In genomic region chr3:32842531-32842931, GRCh38 we compare ENCODE assay signal across 8 cellular contexts. TPM values are rescaled to one million over a fixed set of nuclear protein-coding genes. Genes with fewer than 3 reads are reported as not detected.
DNase-seq lines count a peak whose midpoint lies in the region; ATAC-seq, FAIRE-seq and TF ChIP-seq lines count a peak whose summit lies in the region.
"Had no signal": no experiment of that assay in that cellular context is flagged by ENCODE, and none has a peak within 500 bp of the region (broad histone marks: within the 10 kb centered on the region; RNA-seq: fewer than 3 reads in every experiment).

No MANE protein-coding gene starts in this region.

- H4K8ac ChIP-seq in trophoblast cell (ENCODE audit: low read depth, low read length) = no peak overlapping the region

- H3K4me1 ChIP-seq in trophoblast cell (ENCODE audit: control insufficient read depth in 1 of 2, insufficient read depth in 2 of 2, low read length in 2 of 2) (peaks cover 49 to 59% of the 10 kb centered on the region in 2 experiments), small intestine (ENCODE audit: control insufficient read depth in 2 of 2, insufficient read depth in 1 of 2, low read depth in 1 of 2, low read length in 1 of 2) (no peaks in the 10 kb centered on the region)

- no peak overlapping the region for H3K18ac ChIP-seq in trophoblast cell (ENCODE audit: low read length)

- H2BK12ac ChIP-seq in trophoblast cell (ENCODE audit: low read length) = peak overlapping the region; percentile 66

- H2BK5ac ChIP-seq in trophoblast cell (ENCODE audit: low read depth, low read length, poor library complexity) = peak overlapping the region; percentile 33

- H3K14ac ChIP-seq in trophoblast cell (ENCODE audit: low read length) = no peak overlapping the region

- H3K4me2 ChIP-seq in trophoblast cell (ENCODE audit: low read length) = no peak overlapping the region

- H3K9ac ChIP-seq in trophoblast cell (ENCODE audit: low read length) = no peak overlapping the region

- no peak overlapping the region for H3K23ac ChIP-seq in trophoblast cell (ENCODE audit: low read length)

- no peak overlapping the region for H2AK5ac ChIP-seq in trophoblast cell (ENCODE audit: low read length)

- H3K4me3 ChIP-seq in trophoblast cell (ENCODE audit: low read depth, low read length) (no peak overlapping the region), small intestine (ENCODE audit: low read depth in 1 of 2, low read length in 2 of 2) (no peak overlapping the region)

- DNase-seq in GM18507 (ENCODE audit: extremely low spot score, insufficient read length, low read depth) = no peak
- DNase-seq in HT1080 (ENCODE audit: low read depth) = peak; percentile 11
- no peak for DNase-seq in trophoblast cell
- no peak for DNase-seq in small intestine
- DNase-seq in HPDE6-E6E7 (ENCODE audit: extremely low spot score) = no peak
- DNase-seq: T-helper 9 cell had no signal

- H4K91ac ChIP-seq in trophoblast cell (ENCODE audit: low read depth, low read length) = no peak overlapping the region

- no peak overlapping the region for H2BK120ac ChIP-seq in trophoblast cell (ENCODE audit: insufficient read depth, low read length, poor library complexity)

- no peak overlapping the region for H2AFZ ChIP-seq in trophoblast cell (ENCODE audit: insufficient read depth, low read length, poor library complexity)

- H3K27ac ChIP-seq in VCaP (peak overlapping the region; percentile 4; the same call in 1 of the 2 replicates), trophoblast cell (ENCODE audit: low read depth, low read length) (peak overlapping the region; percentile 12), small intestine (ENCODE audit: low read depth in 1 of 2, low read length in 1 of 2) (no peak overlapping the region)

- H3K9me3 ChIP-seq in trophoblast cell (ENCODE audit: insufficient read depth, low read depth, low read length) = no peaks in the 10 kb centered on the region
- no peaks in the 10 kb centered on the region for H3K9me3 ChIP-seq in small intestine (ENCODE audit: control insufficient read depth, low read depth)

- FAIRE-seq in GM18507 (lab: Jason Lieb, UNC) (peak; percentile 82), small intestine (lab: Jason Lieb, UNC) (no peak)

- ATAC-seq in GM18520 (IDR thresholded peaks at IDR 0.05; ENCODE audit: unreplicated experiment) = no peak

- no peaks in the 10 kb centered on the region for H3K36me3 ChIP-seq in trophoblast cell (ENCODE audit: control insufficient read depth in 1 of 2, insufficient read depth in 2 of 2, low read length in 2 of 2)
- no peaks in the 10 kb centered on the region for H3K36me3 ChIP-seq in small intestine (ENCODE audit: control insufficient read depth in 2 of 2, insufficient read depth in 2 of 2, low read length in 2 of 2)

- no peak overlapping the region for H4K12ac ChIP-seq in trophoblast cell (ENCODE audit: low read depth, low read length)

- peaks cover 13% of the 10 kb centered on the region for H3K79me1 ChIP-seq in trophoblast cell (ENCODE audit: low read length)

- no CpG with 5 or more reads among the region's 3 CpGs for WGBS in trophoblast cell (ENCODE audit: extremely low coverage, insufficient coverage, insufficient read length)
- WGBS in small intestine, 3 donors = 12 to 42% (median 33%) methylated on average over 3 of the region's 3 CpGs

- H3K4ac ChIP-seq in trophoblast cell (ENCODE audit: low read depth, low read length) = peak overlapping the region; percentile 96

- H3K27me3 ChIP-seq in trophoblast cell (ENCODE audit: insufficient read depth, low read length) (no peaks in the 10 kb centered on the region), small intestine (ENCODE audit: control insufficient read depth in 2 of 2, insufficient read depth in 2 of 2, low read length in 2 of 2) (no peaks in the 10 kb centered on the region)

- no peak for TF ChIP-seq CTCF in VCaP (conservative IDR thresholded peaks at IDR 0.05)

- peaks cover 32% of the 10 kb centered on the region for H3K79me2 ChIP-seq in trophoblast cell (ENCODE audit: control insufficient read depth, insufficient read depth, low read length, poor library complexity)

RNA-seq across cellular contexts. Expression of gene TRIM71, which starts 24.7 kb away (rescaled TPM):
- not detected in 2 replicates for total RNA-seq in HT1080 (2014; rRNA removed; shearing (Covaris generic))
- not detected in 2 replicates for polyA plus RNA-seq in HT1080 (2015; cell fraction: cytosol; rRNA removed)
- polyA plus RNA-seq in HT1080 (2015; cell fraction: nucleus; rRNA removed) = not detected in 2 replicates
- 22.6 and 23.2 TPM in 2 replicates for polyA plus RNA-seq in trophoblast cell (2013)
- under 1 TPM in 1 of 3 donors, not detected in 2; 0.01 TPM for polyA plus RNA-seq in small intestine

Comparison
In these comparisons a context has a peak if more than half of its experiments do, and no peak if none do; other contexts are left out.
1. H3K27ac ChIP-seq: peak in VCaP (single experiment) and trophoblast cell (single experiment); none in small intestine (0 of 2).